8 cellular contexts compared by ENCODE assay signal in genomic region chr6:36979343-36979742, GRCh38. TPM values are rescaled to one million over a fixed set of nuclear protein-coding genes. Genes with fewer than 3 reads are reported as not detected.
A peak's percentile ranks its signal among the peaks of the same experiment; 100 is the strongest.
DNase-seq lines count a peak whose midpoint lies in the region; ATAC-seq and TF ChIP-seq lines count a peak whose summit lies in the region.

No MANE protein-coding gene starts in this region.

- 29 to 42% methylated on average over 4 of the region's 4 CpGs for WGBS in tibial nerve, 2 donors

- peak in 1 of 2 donors; percentile 12 for TF ChIP-seq EP300 in tibial nerve (IDR thresholded peaks at IDR 0.05)

- H3F3A ChIP-seq in PC-9 (ENCODE audit: insufficient read depth, low read depth) = peaks cover 14% of the 10 kb centered on the region; the same call in 1 of the 2 replicates

- peaks cover 61% of the 10 kb centered on the region for H3K79me2 ChIP-seq in PC-9 (ENCODE audit: low read depth)

- POLR2A ChIA-PET in PC-9 (lab: Charles Lee; ENCODE audit: unreplicated experiment) = no interaction called here

- DNase-seq in EH (ENCODE audit: low read depth) = peak; percentile 68
- DNase-seq in NCI-H1694 treated with DMSO at 0.1 percent for 48 hours (lab: John Stamatoyannopoulos, UW) = peak; percentile 80
- DNase-seq in astrocyte of the hippocampus (ENCODE audit: low read depth, low spot score) = peak; percentile 47
- peak in 1 of 2 donors; percentile 60 for DNase-seq in tibial nerve (ENCODE audit: low spot score in 2 of 2)
- no peak for DNase-seq in DMS153 treated with DMSO at 0.1 percent for 48 hours (lab: John Stamatoyannopoulos, UW; ENCODE audit: unreplicated experiment)
- DNase-seq in PC-9 = no peak

- no peak for ATAC-seq in GM19397 (IDR thresholded peaks at IDR 0.05; ENCODE audit: unreplicated experiment)

- intact Hi-C loops in PC-9 (cut with micrococcal nuclease; ENCODE audit: unreplicated experiment) = no loop called here

- H3K9me2 ChIP-seq in PC-9 (ENCODE audit: insufficient read depth) = no peaks in the 10 kb centered on the region

- H3K36me3 ChIP-seq in tibial nerve (peaks cover 12 to 55% (median 19%) of the 10 kb centered on the region in 3 donors), PC-9 (ENCODE audit: low read depth) (peaks cover 49% of the 10 kb centered on the region)

- CTCF ChIA-PET in PC-9 (lab: Charles Lee) = interaction anchor here (0.6 kb wide), 1 partner anchor 65 kb away, joined by 6 read pairs; no protein-coding TSS in a partner anchor

- peaks cover 65% of the 10 kb centered on the region for H4K20me1 ChIP-seq in PC-9 (ENCODE audit: insufficient read depth)

- no peak overlapping the region for H3K4me2 ChIP-seq in PC-9

- H3K9me3 ChIP-seq in tibial nerve (no peaks in the 10 kb centered on the region), PC-9 (ENCODE audit: insufficient read depth, low read depth) (no peaks in the 10 kb centered on the region)

- H3K27ac ChIP-seq in layer of hippocampus (ENCODE audit: low read depth, low read length) = peak overlapping the region; percentile 88
- peak overlapping the region in 1 of 4 donors; percentile 54 for H3K27ac ChIP-seq in tibial nerve
- no peak overlapping the region for H3K27ac ChIP-seq in PC-9

- H3K4me3 ChIP-seq in tibial nerve (no peak overlapping the region), PC-9 (no peak overlapping the region)

- TF ChIP-seq CTCF in tibial nerve (IDR thresholded peaks at IDR 0.05) (peak; percentile 25 to 73 (median 62)), PC-9 (conservative IDR thresholded peaks at IDR 0.05) (no peak)

- H3K27me3 ChIP-seq in layer of hippocampus (ENCODE audit: control insufficient read depth, insufficient read depth, low read length) (no peaks in the 10 kb centered on the region), tibial nerve (no peaks in the 10 kb centered on the region), PC-9 (ENCODE audit: insufficient read depth, low read depth) (no peaks in the 10 kb centered on the region)

- no peak for TF ChIP-seq POLR2A in tibial nerve (IDR thresholded peaks at IDR 0.05)

- peaks cover 0 to 79% (median 18%) of the 10 kb centered on the region in 4 donors for H3K4me1 ChIP-seq in tibial nerve
- peaks cover 17% of the 10 kb centered on the region for H3K4me1 ChIP-seq in PC-9 (replicated peaks; ENCODE audit: insufficient read depth)

- no TSS peak for BruUV-seq in PC-9 (replicated peaks; lab: Mats Ljungman, UMichigan)

- no peak overlapping the region for H2AFZ ChIP-seq in PC-9

RNA-seq across cellular contexts. Expression of gene MTCH1, which starts 6.7 kb away (rescaled TPM):
- total RNA-seq in tibial nerve (100 to 1,000 TPM; 277 to 347 (median 301) TPM), PC-9 (2021) (236 and 241 TPM in 2 replicates)

RNA-seq across cellular contexts. Expression of gene PI16, which starts 24.8 kb away (rescaled TPM):
- total RNA-seq in tibial nerve (10 to 100 TPM; 17.4 to 70.2 (median 46.2) TPM), PC-9 (2021) (0.83 and 1.9 TPM in 2 replicates)

RNA-seq across cellular contexts. Expression of gene FGD2, which starts 26.1 kb away (rescaled TPM):
- total RNA-seq in tibial nerve = 100 to 1,000 TPM in 1 of 4 donors, 10 to 100 TPM in 3; 40.9 to 182 (median 48.5) TPM
- 0.50 and 0.55 TPM in 2 replicates for total RNA-seq in PC-9 (2021)

Comparison
In these comparisons a context has a peak if more than half of its experiments do, and no peak if none do; other contexts are left out.
1. DNase-seq: peak in EH (single experiment), NCI-H1694 treated with DMSO at 0.1 percent for 48 hours (single experiment) and astrocyte of the hippocampus (single experiment); none in DMS153 treated with DMSO at 0.1 percent for 48 hours (single experiment) and PC-9 (0 of 2).
2. RNA of gene FGD2, which starts 26.1 kb away (total RNA-seq): 40.9 to 182 TPM in tibial nerve; 0.50 to 0.55 TPM in PC-9; every median in the first group is over 10 times any median in the second.